In genomic region chr6:158605266-158605878, GRCh38 we compare ENCODE assay signal across 8 cellular contexts. TPM values are rescaled to one million over a fixed set of nuclear protein-coding genes. Genes with fewer than 3 reads are reported as not detected.
A peak's percentile ranks its signal among the peaks of the same experiment; 100 is the strongest.
DNase-seq lines count a peak whose midpoint lies in the region; ATAC-seq and TF ChIP-seq lines count a peak whose summit lies in the region.

No MANE protein-coding gene starts in this region.

- WGBS in right lobe of liver (ENCODE audit: insufficient coverage, low coverage, low lambda C conversion rate, missing lambda C conversion rate), result 33% methylated on average over 13 of the region's 13 CpGs

- peak; percentile 75 for TF ChIP-seq CTCF in AG09309 (IDR thresholded peaks at IDR 0.05; ENCODE audit: control insufficient read depth, insufficient read depth, low read depth, low read length, missing control alignments)
- peak; percentile 56 to 63 (median 60) for TF ChIP-seq CTCF in right lobe of liver (IDR thresholded peaks at IDR 0.05)

- ATAC-seq in right lobe of liver, result peak; percentile 86 to 95 (median 87)
- no peak for ATAC-seq in HG03159 (IDR thresholded peaks at IDR 0.05; ENCODE audit: unreplicated experiment)

- TF ChIP-seq POLR2A in right lobe of liver (IDR thresholded peaks at IDR 0.05), result no peak

- intact Hi-C loops in right lobe of liver (cut with DNase I), result no loop called here

- H3K9me3 ChIP-seq in right lobe of liver, result no peaks in the 10 kb centered on the region

- peak; percentile 27 for DNase-seq in AG09309 (ENCODE audit: low read depth)
- DNase-seq in GM19240 (ENCODE audit: insufficient read length, low spot score), result peak; percentile 35
- peak; percentile 43 for DNase-seq in NCI-H446 treated with DMSO at 0.1 percent for 48 hours (lab: John Stamatoyannopoulos, UW)
- DNase-seq in activated CD4-positive, alpha-beta T cell treated with anti-CD3 and anti-CD28 coated beads for 48 hours, result peak; percentile 74
- DNase-seq in dermis blood vessel endothelial cell, result peak; percentile 90
- DNase-seq in right lobe of liver, result no peak
- DNase-seq in stimulated activated CD4-positive, alpha-beta T cell treated with anti-CD3 and anti-CD28 coated beads, TNF-alpha, amount 100 ng/mL, for 4 hours (ENCODE audit: low read depth in 3 of 3), result peak; percentile 15 to 27 (median 26)

- no peak overlapping the region for H3K4me3 ChIP-seq in AG09309 (ENCODE audit: control insufficient read depth, low read depth, low read length)
- no peak overlapping the region for H3K4me3 ChIP-seq in right lobe of liver

- no peaks in the 10 kb centered on the region for H3K27me3 ChIP-seq in right lobe of liver

- no peak overlapping the region for H3K27ac ChIP-seq in right lobe of liver

- peaks cover 0 to 22% (median 9%) of the 10 kb centered on the region in 4 donors for H3K36me3 ChIP-seq in right lobe of liver

- H3K4me1 ChIP-seq in right lobe of liver, result no peaks in the 10 kb centered on the region

RNA-seq across cellular contexts. Expression of gene DYNLT1, which starts 39.2 kb away (rescaled TPM):
- total RNA-seq in dermis blood vessel endothelial cell (68.1 and 80.2 TPM in 2 replicates), right lobe of liver (10 to 100 TPM; 31.5 to 69.5 (median 40.0) TPM)

RNA-seq across cellular contexts. Expression of gene SYTL3, which starts 44.5 kb away (rescaled TPM):
- total RNA-seq in dermis blood vessel endothelial cell (0.70 and 0.85 TPM in 2 replicates), right lobe of liver (1 to 10 TPM in 4 of 6 experiments, under 1 TPM in 2; 0.66 to 1.7 (median 1.0) TPM)

RNA-seq across cellular contexts. Expression of gene TMEM181, which starts 45.5 kb away (rescaled TPM):
- total RNA-seq in dermis blood vessel endothelial cell, result 43.9 and 57.9 TPM in 2 replicates
- 10 to 100 TPM; 11.3 to 14.0 (median 12.5) TPM for total RNA-seq in right lobe of liver

Comparison
In these comparisons a context has a peak if more than half of its experiments do, and no peak if none do; other contexts are left out.
1. DNase-seq: peak in AG09309 (single experiment), GM19240 (single experiment), NCI-H446 treated with DMSO at 0.1 percent for 48 hours (single experiment), activated CD4-positive, alpha-beta T cell treated with anti-CD3 and anti-CD28 coated beads for 48 hours (single experiment), dermis blood vessel endothelial cell (single experiment) and stimulated activated CD4-positive, alpha-beta T cell treated with anti-CD3 and anti-CD28 coated beads, TNF-alpha, amount 100 ng/mL, for 4 hours (3 of 3); none in right lobe of liver (0 of 3).